In genomic region chr17:44533533-44534246, GRCh38 we compare ENCODE assay signal across 8 cellular contexts. TPM values are rescaled to one million over a fixed set of nuclear protein-coding genes. Genes with fewer than 3 reads are reported as not detected.
DNase-seq lines count a peak whose midpoint lies in the region; ATAC-seq, FAIRE-seq and TF ChIP-seq lines count a peak whose summit lies in the region.

No MANE protein-coding gene starts in this region.

- POLR2A ChIA-PET in T-cell (lab: Charles Lee): interaction anchor here in 1 of 2 donors (0.6 kb wide), 1 partner anchor 31 kb away, joined by 3 read pairs; no protein-coding TSS in a partner anchor

- FAIRE-seq in GM12892 (lab: Jason Lieb, UNC): peak; percentile 93

- H3K4me3 ChIP-seq in heart right ventricle: peak overlapping the region in 3 of 10 donors; percentile 7 to 33 (median 9)
- H3K4me3 ChIP-seq in prostate gland: no peak overlapping the region
- H3K4me3 ChIP-seq in uterus: no peak overlapping the region

- CTCF ChIA-PET in T-cell (lab: Charles Lee): interaction anchor here (0.6 to 1.0 kb wide), 4 partner anchors 30 to 110 kb away, joined by 3 to 4 read pairs (median 3); partner anchors contain the start of gene GPATCH8 (in 1 of the 2)

- intact Hi-C loops in heart right ventricle (cut with DNase I) (loop anchor here (1.0 to 10.0 kb wide), 5 partner anchors 101 to 141 kb away; no protein-coding TSS in a partner anchor), prostate gland (cut with DNase I) (loop anchor here (5.0 kb wide), 1 partner anchor 104 kb away; no protein-coding TSS in a partner anchor), uterus (cut with DNase I; ENCODE audit: low total_unique reads) (loop anchor here (5.0 kb wide), 1 partner anchor 104 kb away; no protein-coding TSS in a partner anchor)

- H3K27ac ChIP-seq in heart right ventricle (peak overlapping the region in 5 of 10 donors; percentile 28 to 57 (median 54)), prostate gland (no peak overlapping the region), uterus (peak overlapping the region; percentile 57 to 68)

- TF ChIP-seq POLR2A in GM12892 (IDR thresholded peaks at IDR 0.05; ENCODE audit: low read depth, low read length) (no peak), prostate gland (IDR thresholded peaks at IDR 0.05) (no peak), uterus (IDR thresholded peaks at IDR 0.05) (no peak)

- no peaks in the 10 kb centered on the region for H3K9me3 Mint-ChIP-seq in T-cell
- no peaks in the 10 kb centered on the region for H3K9me3 Mint-ChIP-seq in activated naive CD8-positive, alpha-beta T cell treated with anti-CD3 and anti-CD28 coated beads, Interleukin-2, amount 50 U/mL, for 24 hours

- TF ChIP-seq CTCF in heart right ventricle (IDR thresholded peaks at IDR 0.05) (peak; percentile 81 to 96 (median 92)), prostate gland (IDR thresholded peaks at IDR 0.05) (peak; percentile 78 to 94 (median 92)), uterus (IDR thresholded peaks at IDR 0.05) (peak; percentile 92 to 97 (median 94))

- H3K4me3 Mint-ChIP-seq in T-cell: no peak overlapping the region
- H3K4me3 Mint-ChIP-seq in activated naive CD8-positive, alpha-beta T cell treated with anti-CD3 and anti-CD28 coated beads, Interleukin-2, amount 50 U/mL, for 24 hours: peak overlapping the region; percentile 19

- DNase-seq in GM12892 (ENCODE audit: insufficient read length) (peak; percentile 89), NCI-H146 (lab: John Stamatoyannopoulos, UW) (peak; percentile 85), T-cell (peak; percentile 51 to 86 (median 78)), heart right ventricle (peak; percentile 86 to 90), prostate gland (ENCODE audit: low spot score) (peak; percentile 82), uterus (peak; percentile 87 to 90)
- peak; percentile 92 for DNase-seq in activated naive CD8-positive, alpha-beta T cell treated with anti-CD3 and anti-CD28 coated beads, Interleukin-2, amount 50 U/mL, for 24 hours

- WGBS in heart right ventricle, 2 donors: 32% methylated on average over 21 of the region's 21 CpGs
- WGBS in prostate gland: 22% methylated on average over 21 of the region's 21 CpGs

- H3K9me3 ChIP-seq in heart right ventricle: no peaks in the 10 kb centered on the region
- no peaks in the 10 kb centered on the region for H3K9me3 ChIP-seq in prostate gland
- H3K9me3 ChIP-seq in uterus: no peaks in the 10 kb centered on the region

- H3K27ac Mint-ChIP-seq in T-cell: peak overlapping the region; percentile 23 to 35
- H3K27ac Mint-ChIP-seq in activated naive CD8-positive, alpha-beta T cell treated with anti-CD3 and anti-CD28 coated beads, Interleukin-2, amount 50 U/mL, for 24 hours: no peak overlapping the region

- H3K27me3 ChIP-seq in heart right ventricle (peaks cover 0 to 2% (median 0%) of the 10 kb centered on the region in 7 donors), prostate gland (replicated peaks; ENCODE audit: insufficient read depth) (no peaks in the 10 kb centered on the region), uterus (no peaks in the 10 kb centered on the region)

- H3K4me1 ChIP-seq in heart right ventricle (peaks cover 0 to 24% (median 0%) of the 10 kb centered on the region in 9 donors), prostate gland (replicated peaks) (no peaks in the 10 kb centered on the region), uterus (peaks cover 0 to 6% of the 10 kb centered on the region in 2 donors)

- H3K36me3 ChIP-seq in heart right ventricle: no peaks in the 10 kb centered on the region
- H3K36me3 ChIP-seq in prostate gland: no peaks in the 10 kb centered on the region
- H3K36me3 ChIP-seq in uterus: no peaks in the 10 kb centered on the region

- peaks cover 0 to 10% of the 10 kb centered on the region in 2 donors for H3K27me3 Mint-ChIP-seq in T-cell
- H3K27me3 Mint-ChIP-seq in activated naive CD8-positive, alpha-beta T cell treated with anti-CD3 and anti-CD28 coated beads, Interleukin-2, amount 50 U/mL, for 24 hours: peaks cover 5% of the 10 kb centered on the region

- ATAC-seq in T-cell (replicated peaks in 1 of 4) (peak; percentile 83 to 98 (median 92)), heart right ventricle (peak; percentile 91 to 95 (median 92)), GM18861 (IDR thresholded peaks at IDR 0.05; ENCODE audit: unreplicated experiment) (no peak)
- ATAC-seq in activated naive CD8-positive, alpha-beta T cell treated with anti-CD3 and anti-CD28 coated beads, Interleukin-2, amount 50 U/mL, for 24 hours: peak; percentile 95

- H3K4me1 Mint-ChIP-seq in T-cell: peaks cover 8 to 10% (median 8%) of the 10 kb centered on the region in 3 donors
- peaks cover 7% of the 10 kb centered on the region for H3K4me1 Mint-ChIP-seq in activated naive CD8-positive, alpha-beta T cell treated with anti-CD3 and anti-CD28 coated beads, Interleukin-2, amount 50 U/mL, for 24 hours

- H3K36me3 Mint-ChIP-seq in T-cell: no peaks in the 10 kb centered on the region
- no peaks in the 10 kb centered on the region for H3K36me3 Mint-ChIP-seq in activated naive CD8-positive, alpha-beta T cell treated with anti-CD3 and anti-CD28 coated beads, Interleukin-2, amount 50 U/mL, for 24 hours (ENCODE audit: low read depth)

RNA-seq across cellular contexts. Expression of gene FZD2, which starts 23.6 kb away (rescaled TPM):
- 0.19 TPM for polyA plus RNA-seq in GM12892 (2012; ENCODE audit: missing spikeins)
- total RNA-seq in T-cell (under 1 TPM in 3 of 5 donors, not detected in 2; 0.20 to 0.38 (median 0.38) TPM), heart right ventricle (1 to 10 TPM in 9 of 10 donors, under 1 TPM in 1; 0.92 to 6.9 (median 4.0) TPM), prostate gland (10 to 100 TPM in 1 of 2 donors, 1 to 10 TPM in 1; 3.3 to 10.1 TPM), uterus (10 to 100 TPM in 2 of 4 donors, 1 to 10 TPM in 1, under 1 TPM in 1; 0.26 to 22.8 (median 9.0) TPM)
- 1 to 10 TPM; 2.9 to 3.0 TPM for polyA plus RNA-seq in heart right ventricle

RNA-seq across cellular contexts. Expression of gene GPATCH8, which starts 30.5 kb away (rescaled TPM):
- 19.3 TPM for polyA plus RNA-seq in GM12892 (2012; ENCODE audit: missing spikeins)
- total RNA-seq in T-cell (10 to 100 TPM; 68.1 to 86.0 (median 69.0) TPM), heart right ventricle (10 to 100 TPM; 19.3 to 25.1 (median 22.0) TPM), prostate gland (10 to 100 TPM; 25.2 to 42.8 TPM), uterus (10 to 100 TPM; 26.9 to 90.0 (median 77.8) TPM)
- polyA plus RNA-seq in heart right ventricle: 10 to 100 TPM in 1 of 2 donors, 1 to 10 TPM in 1; 5.8 to 23.3 TPM

Comparison
In these comparisons a context has a peak if more than half of its experiments do, and no peak if none do; other contexts are left out.
1. H3K27ac ChIP-seq: peak in uterus (2 of 2); none in prostate gland (0 of 2).
2. Peak in every context shown above with its lines, with median percentiles within 50 percentile points of each other: DNase-seq and CTCF ChIP-seq.